In the genomic region with DNA sequence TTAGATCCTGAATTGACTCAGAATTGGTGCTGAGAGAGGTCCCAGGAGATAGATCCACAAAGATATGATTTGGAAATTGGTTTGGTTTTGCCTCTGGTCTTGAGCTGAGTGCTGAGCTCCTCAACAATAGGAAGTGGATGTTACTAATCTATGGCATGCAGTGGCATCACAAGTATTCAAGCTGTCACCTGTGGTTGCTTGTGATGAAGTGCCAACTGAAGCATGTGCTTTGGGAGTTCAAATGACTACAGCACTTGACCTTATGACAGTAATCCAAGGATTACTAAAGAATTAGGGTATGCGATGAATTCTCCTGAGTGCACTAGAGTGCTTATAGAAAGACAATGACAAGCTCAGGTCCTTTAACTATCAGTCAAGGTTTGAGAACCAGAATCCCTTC, we compare ENCODE assay signal across 22 cellular contexts.
"Had no signal": no experiment of that assay in that cellular context is flagged by ENCODE, and none has a peak within 500 bp of the region (broad histone marks: within the 10 kb centered on the region; RNA-seq: fewer than 3 reads in every experiment).

No MANE protein-coding gene starts in this region.

- H3K27me3 Mint-ChIP-seq: memory B cell; naive thymus-derived CD4-positive, alpha-beta T cell; stimulated activated naive B cell treated with anti-CD40 and anti-IgM and Interleukin-4, amounts not matched to agents 10 μg/mL and 1 μg/mL and 100 μg/mL, for 72 hours had no signal

- H3K4me1 ChIP-seq: gastroesophageal sphincter, left lung, lower lobe of right lung, stomach, transverse colon had no signal

- H3K9me3 ChIP-seq: gastroesophageal sphincter, left lung, lower lobe of right lung, neutrophil, thoracic aorta, transverse colon had no signal

- H3K4me3 ChIP-seq: coronary artery, gastroesophageal sphincter, left lung, lower lobe of right lung, skin epidermis, stomach, thoracic aorta, transverse colon had no signal

- DNase-seq: effector CD4-positive, alpha-beta T cell; endodermal cell; erythroblast; glutamatergic neuron; islet precursor cell; left lung; lower lobe of right lung; naive thymus-derived CD4-positive, alpha-beta T cell; posterior cingulate gyrus; stimulated activated CD4-positive, alpha-beta T cell treated with anti-CD3 and anti-CD28 coated beads, Interleukin-2, amount 100 ng/mL, for 24 hours; stimulated activated CD4-positive, alpha-beta T cell treated with anti-CD3 and anti-CD28 coated beads, Interleukin-4, amount 100 ng/mL, for 4 hours; stimulated activated naive B cell treated with anti-CD40 and anti-IgM and Interleukin-4, amounts not matched to agents 10 μg/mL and 1 μg/mL and 100 μg/mL, for 72 hours; stomach; substantia nigra; transverse colon had no signal

- H3K36me3 Mint-ChIP-seq: memory B cell; stimulated activated naive B cell treated with anti-CD40 and anti-IgM and Interleukin-4, amounts not matched to agents 10 μg/mL and 1 μg/mL and 100 μg/mL, for 72 hours had no signal

- H3K27me3 ChIP-seq: gastroesophageal sphincter, left lung, neutrophil, stomach, transverse colon had no signal

- H3K9me3 Mint-ChIP-seq: endodermal cell had no signal

- ATAC-seq: gastroesophageal sphincter; left lung; lower lobe of right lung; naive thymus-derived CD4-positive, alpha-beta T cell; sciatic nerve; stimulated activated naive B cell treated with anti-CD40 and anti-IgM and Interleukin-4, amounts not matched to agents 10 μg/mL and 1 μg/mL and 100 μg/mL, for 72 hours had no signal

- H3K4me1 Mint-ChIP-seq: endodermal cell; memory B cell; naive thymus-derived CD4-positive, alpha-beta T cell; stimulated activated naive B cell treated with anti-CD40 and anti-IgM and Interleukin-4, amounts not matched to agents 10 μg/mL and 1 μg/mL and 100 μg/mL, for 72 hours had no signal

- H3K36me3 ChIP-seq: gastroesophageal sphincter, left lung, lower lobe of right lung, neutrophil, stomach, thoracic aorta, transverse colon had no signal

- H3K27ac Mint-ChIP-seq: endodermal cell; memory B cell; naive thymus-derived CD4-positive, alpha-beta T cell; stimulated activated naive B cell treated with anti-CD40 and anti-IgM and Interleukin-4, amounts not matched to agents 10 μg/mL and 1 μg/mL and 100 μg/mL, for 72 hours had no signal

- H3K27ac ChIP-seq: coronary artery, gastroesophageal sphincter, left lung, lower lobe of right lung, neutrophil, skin epidermis, stomach, thoracic aorta, transverse colon had no signal

- H3K4me3 Mint-ChIP-seq: endodermal cell; memory B cell; naive thymus-derived CD4-positive, alpha-beta T cell; stimulated activated naive B cell treated with anti-CD40 and anti-IgM and Interleukin-4, amounts not matched to agents 10 μg/mL and 1 μg/mL and 100 μg/mL, for 72 hours had no signal
